Comparison of ENCODE assay signal across 1 cellular context in genomic region chr2:68834737-68835136, GRCh38.
TF ChIP-seq lines count a peak whose summit lies in the region.

No MANE protein-coding gene starts in this region.

TF ChIP-seq in HepG2, 621 proteins besides CTCF, POLR2A, EP300 and RAD21 (continued from another document):
- TF ChIP-seq ZBTB40 (IDR thresholded peaks at IDR 0.05) (no peak), ZBTB40 (CRISPR knock-in tag; IDR thresholded peaks at IDR 0.05) (no peak), FOXK2 (IDR thresholded peaks at IDR 0.05) (no peak)
